ENCODE assay signal across 19 cellular contexts in the genomic region with DNA sequence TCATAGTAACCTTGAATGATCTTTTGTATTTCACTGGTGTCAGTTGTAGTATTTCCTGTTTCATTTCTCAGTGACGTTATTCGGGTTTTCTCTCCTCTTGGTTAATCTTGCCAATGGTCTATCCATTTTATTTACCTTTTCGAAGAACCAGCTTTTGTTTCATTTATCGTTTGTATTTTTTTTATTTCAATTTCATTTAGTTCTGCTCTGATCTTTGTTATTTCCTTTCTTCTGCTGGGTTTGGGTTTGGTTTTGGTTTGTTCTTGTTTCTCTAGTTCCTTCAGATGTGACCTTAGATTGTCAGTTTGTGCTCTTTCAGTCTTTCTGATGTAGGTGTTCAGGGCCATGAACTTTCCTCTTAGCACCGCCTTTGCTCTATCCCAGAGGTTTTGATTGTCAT. TPM values are rescaled to one million over a fixed set of nuclear protein-coding genes. Genes with fewer than 3 reads are reported as not detected.
DNase-seq lines count a peak whose midpoint lies in the region; ATAC-seq and TF ChIP-seq lines count a peak whose summit lies in the region.
"Had no signal": no experiment of that assay in that cellular context is flagged by ENCODE, and none has a peak within 500 bp of the region (broad histone marks: within the 10 kb centered on the region; RNA-seq: fewer than 3 reads in every experiment).

No MANE protein-coding gene starts in this region.

- H3K9me3 Mint-ChIP-seq in activated CD8-positive, alpha-beta memory T cell treated with anti-CD3 and anti-CD28 coated beads, Interleukin-2, amount 10 ng/mL, durations not matched to agents 7 days and 5 days (ENCODE audit: low read depth) = peaks cover 2% of the 10 kb centered on the region
- peaks cover 18% of the 10 kb centered on the region for H3K9me3 Mint-ChIP-seq in T-helper 1 cell treated with Interleukin-12 subunit alpha and Interleukin-12 subunit beta and Interleukin-4 antibody, amounts not matched to agents 30 μg/mL and 1 μg/mL, for 36 hours

- no peak for TF ChIP-seq CTCF in coronary artery (IDR thresholded peaks at IDR 0.05)

- CTCF ChIA-PET in activated CD8-positive, alpha-beta memory T cell treated with anti-CD3 and anti-CD28 coated beads, Interleukin-2, amount 10 ng/mL, durations not matched to agents 7 days and 5 days (lab: Charles Lee) = no interaction called here

- no peak for DNase-seq in activated CD8-positive, alpha-beta memory T cell treated with anti-CD3 and anti-CD28 coated beads, Interleukin-2, amount 10 ng/mL, durations not matched to agents 7 days and 5 days
- DNase-seq in activated CD8-positive, alpha-beta memory T cell treated with anti-CD3 and anti-CD28 coated beads for 24 hours = no peak
- DNase-seq in central memory CD4-positive, alpha-beta T cell = peak; percentile 71
- DNase-seq in stimulated activated naive CD8-positive, alpha-beta T cell treated with anti-CD3 and anti-CD28 coated beads, Interleukin-15, Interleukin-2, amounts not matched to agents 100 U/mL and 50 U/mL, for 24 hours = no peak
- no peak for DNase-seq in NCI-H510A treated with DMSO at 0.1 percent for 48 hours (lab: John Stamatoyannopoulos, UW)
- DNase-seq in coronary artery (ENCODE audit: low spot score) = no peak
- DNase-seq: activated CD4-positive, alpha-beta T cell treated with anti-CD3 and anti-CD28 coated beads, Interleukin-2, amount 50 U/mL, for 4 hours; activated effector memory CD4-positive, alpha-beta T cell treated with anti-CD3 and anti-CD28 coated beads, Interleukin-2, amount 50 U/mL, for 16 hours; body of pancreas; foreskin melanocyte; NCI-H1417 treated with DMSO at 0.1 percent for 48 hours; NCI-H2171 treated with DMSO at 0.1 percent for 48 hours; NCI-H748 treated with DMSO at 0.1 percent for 48 hours; tibial artery had no signal

- peak; percentile 70 for ATAC-seq in activated CD8-positive, alpha-beta memory T cell treated with anti-CD3 and anti-CD28 coated beads, Interleukin-2, amount 10 ng/mL, durations not matched to agents 7 days and 5 days
- ATAC-seq in stimulated activated naive CD8-positive, alpha-beta T cell treated with anti-CD3 and anti-CD28 coated beads, Interleukin-15, Interleukin-2, amounts not matched to agents 100 U/mL and 50 U/mL, for 24 hours = peak; percentile 65
- ATAC-seq in HG03439 (IDR thresholded peaks at IDR 0.05; ENCODE audit: unreplicated experiment) = no peak
- ATAC-seq: A549, body of pancreas had no signal

- H3K36me3 Mint-ChIP-seq in activated CD8-positive, alpha-beta memory T cell treated with anti-CD3 and anti-CD28 coated beads, Interleukin-2, amount 10 ng/mL, durations not matched to agents 7 days and 5 days = peaks cover 87% of the 10 kb centered on the region
- peaks cover 66% of the 10 kb centered on the region for H3K36me3 Mint-ChIP-seq in T-helper 1 cell treated with Interleukin-12 subunit alpha and Interleukin-12 subunit beta and Interleukin-4 antibody, amounts not matched to agents 30 μg/mL and 1 μg/mL, for 36 hours (ENCODE audit: low read depth)
- H3K36me3 Mint-ChIP-seq: neural progenitor cell had no signal

- H3K27me3 Mint-ChIP-seq in activated CD8-positive, alpha-beta memory T cell treated with anti-CD3 and anti-CD28 coated beads, Interleukin-2, amount 10 ng/mL, durations not matched to agents 7 days and 5 days = no peaks in the 10 kb centered on the region
- no peaks in the 10 kb centered on the region for H3K27me3 Mint-ChIP-seq in T-helper 1 cell treated with Interleukin-12 subunit alpha and Interleukin-12 subunit beta and Interleukin-4 antibody, amounts not matched to agents 30 μg/mL and 1 μg/mL, for 36 hours (ENCODE audit: low read depth)

- H3K27ac Mint-ChIP-seq in activated CD8-positive, alpha-beta memory T cell treated with anti-CD3 and anti-CD28 coated beads, Interleukin-2, amount 10 ng/mL, durations not matched to agents 7 days and 5 days = peak overlapping the region; percentile 86
- H3K27ac Mint-ChIP-seq in T-helper 1 cell treated with Interleukin-12 subunit alpha and Interleukin-12 subunit beta and Interleukin-4 antibody, amounts not matched to agents 30 μg/mL and 1 μg/mL, for 36 hours = peak overlapping the region; percentile 83
- H3K27ac Mint-ChIP-seq: neural progenitor cell had no signal

- no peak overlapping the region for H3K27ac ChIP-seq in coronary artery
- H3K27ac ChIP-seq: A549; BLaER1 treated with 17β-estradiol and CSF1 and Interleukin-3, amounts not matched to agents 10 nM and 100 nM; body of pancreas; neural progenitor cell; tibial artery had no signal

- H3K4me1 Mint-ChIP-seq in activated CD8-positive, alpha-beta memory T cell treated with anti-CD3 and anti-CD28 coated beads, Interleukin-2, amount 10 ng/mL, durations not matched to agents 7 days and 5 days = peaks cover 62% of the 10 kb centered on the region
- peaks cover 50% of the 10 kb centered on the region for H3K4me1 Mint-ChIP-seq in T-helper 1 cell treated with Interleukin-12 subunit alpha and Interleukin-12 subunit beta and Interleukin-4 antibody, amounts not matched to agents 30 μg/mL and 1 μg/mL, for 36 hours (ENCODE audit: low read depth)

- peak overlapping the region; percentile 65 for H3K4me3 Mint-ChIP-seq in activated CD8-positive, alpha-beta memory T cell treated with anti-CD3 and anti-CD28 coated beads, Interleukin-2, amount 10 ng/mL, durations not matched to agents 7 days and 5 days
- H3K4me3 Mint-ChIP-seq in T-helper 1 cell treated with Interleukin-12 subunit alpha and Interleukin-12 subunit beta and Interleukin-4 antibody, amounts not matched to agents 30 μg/mL and 1 μg/mL, for 36 hours = peak overlapping the region; percentile 68
- H3K4me3 Mint-ChIP-seq: neural progenitor cell had no signal

- no peak overlapping the region for H3K4me3 ChIP-seq in coronary artery
- H3K4me3 ChIP-seq: A549; BLaER1 treated with 17β-estradiol and CSF1 and Interleukin-3, amounts not matched to agents 10 nM and 100 nM; body of pancreas; neural progenitor cell; tibial artery had no signal

RNA-seq across cellular contexts. Expression of a gene that starts 36.7 kb away (rescaled TPM):
- 100 to 1,000 TPM; 132 to 142 TPM for total RNA-seq in activated CD8-positive, alpha-beta memory T cell treated with anti-CD3 and anti-CD28 coated beads, Interleukin-2, amount 10 ng/mL, durations not matched to agents 7 days and 5 days

RNA-seq across cellular contexts. Expression of a gene that starts 42.5 kb away (rescaled TPM):
- 100 to 1,000 TPM; 111 to 148 TPM for total RNA-seq in activated CD8-positive, alpha-beta memory T cell treated with anti-CD3 and anti-CD28 coated beads, Interleukin-2, amount 10 ng/mL, durations not matched to agents 7 days and 5 days
